Comparison of ENCODE assay signal across 9 cellular contexts in the genomic region with DNA sequence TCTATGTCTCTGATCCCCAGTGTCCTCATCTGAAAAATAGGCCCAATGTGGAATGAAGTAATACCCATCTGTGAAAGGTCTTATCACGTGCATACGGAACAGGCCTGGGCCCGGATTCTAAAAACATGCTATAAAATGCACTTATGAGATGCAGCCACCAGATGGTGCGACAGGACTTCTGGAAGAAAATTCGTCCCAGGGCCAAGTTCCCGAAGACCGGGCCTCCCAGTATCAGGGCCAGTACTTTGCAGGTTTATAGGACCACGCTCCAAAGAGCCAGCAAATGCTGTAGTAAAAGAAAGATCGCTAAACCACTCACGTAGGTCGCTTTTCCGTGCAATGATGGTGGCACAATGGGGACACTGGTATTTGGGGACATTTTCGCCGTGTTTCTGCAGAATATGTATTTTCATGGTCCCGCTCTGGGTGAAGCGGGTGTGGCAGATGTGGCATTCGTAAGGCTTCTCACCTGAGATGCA. TPM values are rescaled to one million over a fixed set of nuclear protein-coding genes. Genes with fewer than 3 reads are reported as not detected.
DNase-seq lines count a peak whose midpoint lies in the region; ATAC-seq and TF ChIP-seq lines count a peak whose summit lies in the region.
"Had no signal": no experiment of that assay in that cellular context is flagged by ENCODE, and none has a peak within 500 bp of the region (broad histone marks: within the 10 kb centered on the region; RNA-seq: fewer than 3 reads in every experiment).

No MANE protein-coding gene starts in this region.

- H4K8ac ChIP-seq in neuronal stem cell (ENCODE audit: low read depth, low read length) = no peak overlapping the region

- no peak overlapping the region for H2BK12ac ChIP-seq in neuronal stem cell (ENCODE audit: low read length)

- peak overlapping the region; percentile 63 for H2AFZ ChIP-seq in neuronal stem cell (ENCODE audit: low read length)

- H3K27ac ChIP-seq in neuronal stem cell (replicated peaks; ENCODE audit: low read length) = no peak overlapping the region

- no peaks in the 10 kb centered on the region for H3K4me1 ChIP-seq in neuronal stem cell (ENCODE audit: control insufficient read depth in 2 of 2, insufficient read depth in 1 of 2, low read depth in 1 of 2, low read length in 2 of 2)

- peaks cover 0 to 44% (median 0%) of the 10 kb centered on the region in 3 experiments for H3K27me3 ChIP-seq in neuronal stem cell (ENCODE audit: control insufficient read depth in 3 of 3, insufficient read depth in 3 of 3, low read depth in 1 of 3, low read length in 3 of 3)

- no peak overlapping the region for H3K23ac ChIP-seq in neuronal stem cell (ENCODE audit: low read depth, low read length, poor library complexity)

- DNase-seq in NOMO-1 (lab: John Stamatoyannopoulos, UW; ENCODE audit: unreplicated experiment in 2 of 2) = peak; percentile 1 to 35
- DNase-seq in NOMO-1 treated with dmso at 0.1 percent for 144 hours (lab: John Stamatoyannopoulos, UW; ENCODE audit: unreplicated experiment) = no peak
- peak; percentile 58 for DNase-seq in MV-4-11 (lab: John Stamatoyannopoulos, UW)
- DNase-seq in activated CD4-positive, alpha-beta T cell treated with anti-CD3 and anti-CD28 coated beads, Interleukin-2, amount 10 ng/mL, durations not matched to agents 24 days and 14 days = peak; percentile 78
- DNase-seq in foreskin fibroblast = peak; percentile 51 to 82
- peak; percentile 62 for DNase-seq in neuronal stem cell (ENCODE audit: low spot score)

- H2BK5ac ChIP-seq in neuronal stem cell (ENCODE audit: low read length) = no peak overlapping the region

- no peaks in the 10 kb centered on the region for H3K36me3 ChIP-seq in neuronal stem cell (replicated peaks in 1 of 2; ENCODE audit: control insufficient read depth in 2 of 2, insufficient read depth in 2 of 2, low read length in 2 of 2)

- WGBS in neuronal stem cell (ENCODE audit: extremely low coverage in 2 of 2, insufficient read length in 2 of 2, insufficient replicate concordance in 1 of 2), 2 donors = no CpG with 5 or more reads among the region's 17 CpGs

- intact Hi-C loops in activated CD4-positive, alpha-beta T cell treated with anti-CD3 and anti-CD28 coated beads, Interleukin-2, amount 10 ng/mL, durations not matched to agents 24 days and 14 days (cut with micrococcal nuclease) = loop anchor here (1.0 to 5.0 kb wide), 2 partner anchors 80 to 698 kb away; no protein-coding TSS in a partner anchor

- no peak overlapping the region for H2AK5ac ChIP-seq in neuronal stem cell (ENCODE audit: low read depth, low read length)

- no peaks in the 10 kb centered on the region for H3K9me3 ChIP-seq in neuronal stem cell (replicated peaks in 1 of 2; ENCODE audit: control insufficient read depth in 2 of 2, insufficient read depth in 1 of 2, low read depth in 1 of 2, low read length in 2 of 2)

- H2BK120ac ChIP-seq in neuronal stem cell (ENCODE audit: low read depth, low read length) = no peak overlapping the region

- H3K27ac Mint-ChIP-seq in activated CD4-positive, alpha-beta T cell treated with anti-CD3 and anti-CD28 coated beads, Interleukin-2, amount 10 ng/mL, durations not matched to agents 24 days and 14 days = no peak overlapping the region
- H3K27ac Mint-ChIP-seq in activated T-helper 17 cell treated with anti-CD3 and anti-CD28 coated beads, Interleukin-2, amount 50 U/mL, for 72 hours = no peak overlapping the region
- H3K27ac Mint-ChIP-seq: activated naive CD8-positive, alpha-beta T cell had no signal

- no peak overlapping the region for H3K4me3 Mint-ChIP-seq in activated CD4-positive, alpha-beta T cell treated with anti-CD3 and anti-CD28 coated beads, Interleukin-2, amount 10 ng/mL, durations not matched to agents 24 days and 14 days
- no peak overlapping the region for H3K4me3 Mint-ChIP-seq in activated T-helper 17 cell treated with anti-CD3 and anti-CD28 coated beads, Interleukin-2, amount 50 U/mL, for 72 hours
- H3K4me3 Mint-ChIP-seq: activated naive CD8-positive, alpha-beta T cell had no signal

- no peaks in the 10 kb centered on the region for H3K79me1 ChIP-seq in neuronal stem cell (ENCODE audit: low read depth, low read length)

- H3K9me3 Mint-ChIP-seq in activated CD4-positive, alpha-beta T cell treated with anti-CD3 and anti-CD28 coated beads, Interleukin-2, amount 10 ng/mL, durations not matched to agents 24 days and 14 days = no peaks in the 10 kb centered on the region
- H3K9me3 Mint-ChIP-seq in activated T-helper 17 cell treated with anti-CD3 and anti-CD28 coated beads, Interleukin-2, amount 50 U/mL, for 72 hours = no peaks in the 10 kb centered on the region

- no peak overlapping the region for H3K4me2 ChIP-seq in neuronal stem cell (ENCODE audit: insufficient read depth, low read length, poor library complexity, severe bottlenecking)

- H3K4me3 ChIP-seq in foreskin fibroblast (ENCODE audit: low read depth in 1 of 2, low read length in 2 of 2) (no peak overlapping the region), neuronal stem cell (ENCODE audit: low read length in 2 of 2) (no peak overlapping the region)

- TF ChIP-seq CTCF in foreskin fibroblast (IDR thresholded peaks at IDR 0.05; ENCODE audit: low read depth, low read length) = peak; percentile 67

- no peak overlapping the region for H3K4ac ChIP-seq in neuronal stem cell (ENCODE audit: low read length)

- no peak overlapping the region for H2BK15ac ChIP-seq in neuronal stem cell (ENCODE audit: low read length)

- no peak overlapping the region for H3K9ac ChIP-seq in neuronal stem cell (ENCODE audit: low read depth, low read length, poor library complexity)

- H3K18ac ChIP-seq in neuronal stem cell (ENCODE audit: low read length) = no peak overlapping the region

- H3K4me1 Mint-ChIP-seq in activated CD4-positive, alpha-beta T cell treated with anti-CD3 and anti-CD28 coated beads, Interleukin-2, amount 10 ng/mL, durations not matched to agents 24 days and 14 days = no peaks in the 10 kb centered on the region
- no peaks in the 10 kb centered on the region for H3K4me1 Mint-ChIP-seq in activated T-helper 17 cell treated with anti-CD3 and anti-CD28 coated beads, Interleukin-2, amount 50 U/mL, for 72 hours

- no peaks in the 10 kb centered on the region for H3K36me3 Mint-ChIP-seq in activated CD4-positive, alpha-beta T cell treated with anti-CD3 and anti-CD28 coated beads, Interleukin-2, amount 10 ng/mL, durations not matched to agents 24 days and 14 days (ENCODE audit: low read depth)
- no peaks in the 10 kb centered on the region for H3K36me3 Mint-ChIP-seq in activated T-helper 17 cell treated with anti-CD3 and anti-CD28 coated beads, Interleukin-2, amount 50 U/mL, for 72 hours (ENCODE audit: low read depth)
- H3K36me3 Mint-ChIP-seq: activated naive CD8-positive, alpha-beta T cell had no signal

- H4K91ac ChIP-seq in neuronal stem cell (ENCODE audit: low read depth, low read length, poor library complexity) = no peak overlapping the region

- H3K14ac ChIP-seq in neuronal stem cell (ENCODE audit: low read length) = no peak overlapping the region

- ATAC-seq in GM19351 (IDR thresholded peaks at IDR 0.05; ENCODE audit: unreplicated experiment) = no peak
- ATAC-seq in activated T-helper 17 cell treated with anti-CD3 and anti-CD28 coated beads, Interleukin-2, amount 50 U/mL, for 72 hours (replicated peaks) = no peak

- H3K27me3 Mint-ChIP-seq in activated CD4-positive, alpha-beta T cell treated with anti-CD3 and anti-CD28 coated beads, Interleukin-2, amount 10 ng/mL, durations not matched to agents 24 days and 14 days = peaks cover 22% of the 10 kb centered on the region
- peaks cover 12% of the 10 kb centered on the region for H3K27me3 Mint-ChIP-seq in activated T-helper 17 cell treated with anti-CD3 and anti-CD28 coated beads, Interleukin-2, amount 50 U/mL, for 72 hours

RNA-seq across cellular contexts. Expression of a gene that starts 10.6 kb away (rescaled TPM):
- total RNA-seq in activated CD4-positive, alpha-beta T cell treated with anti-CD3 and anti-CD28 coated beads, Interleukin-2, amount 10 ng/mL, durations not matched to agents 24 days and 14 days = not detected in 2 replicates
- 0.14 TPM for polyA plus RNA-seq in neuronal stem cell (2013, experiment 1 of 2)
- 0.19 TPM for polyA plus RNA-seq in neuronal stem cell (2013, experiment 2 of 2)
- not detected for total RNA-seq in activated T-helper 17 cell treated with anti-CD3 and anti-CD28 coated beads, Interleukin-2, amount 50 U/mL, for 72 hours

RNA-seq across cellular contexts. Expression of a gene that starts 46.6 kb away (rescaled TPM):
- total RNA-seq in activated CD4-positive, alpha-beta T cell treated with anti-CD3 and anti-CD28 coated beads, Interleukin-2, amount 10 ng/mL, durations not matched to agents 24 days and 14 days = not detected in 2 replicates
- polyA plus RNA-seq in neuronal stem cell (2013, experiment 1 of 2) = not detected
- not detected for polyA plus RNA-seq in neuronal stem cell (2013, experiment 2 of 2)
- total RNA-seq in activated T-helper 17 cell treated with anti-CD3 and anti-CD28 coated beads, Interleukin-2, amount 50 U/mL, for 72 hours = not detected
